ENCODE assay signal across 8 cellular contexts in the genomic region with DNA sequence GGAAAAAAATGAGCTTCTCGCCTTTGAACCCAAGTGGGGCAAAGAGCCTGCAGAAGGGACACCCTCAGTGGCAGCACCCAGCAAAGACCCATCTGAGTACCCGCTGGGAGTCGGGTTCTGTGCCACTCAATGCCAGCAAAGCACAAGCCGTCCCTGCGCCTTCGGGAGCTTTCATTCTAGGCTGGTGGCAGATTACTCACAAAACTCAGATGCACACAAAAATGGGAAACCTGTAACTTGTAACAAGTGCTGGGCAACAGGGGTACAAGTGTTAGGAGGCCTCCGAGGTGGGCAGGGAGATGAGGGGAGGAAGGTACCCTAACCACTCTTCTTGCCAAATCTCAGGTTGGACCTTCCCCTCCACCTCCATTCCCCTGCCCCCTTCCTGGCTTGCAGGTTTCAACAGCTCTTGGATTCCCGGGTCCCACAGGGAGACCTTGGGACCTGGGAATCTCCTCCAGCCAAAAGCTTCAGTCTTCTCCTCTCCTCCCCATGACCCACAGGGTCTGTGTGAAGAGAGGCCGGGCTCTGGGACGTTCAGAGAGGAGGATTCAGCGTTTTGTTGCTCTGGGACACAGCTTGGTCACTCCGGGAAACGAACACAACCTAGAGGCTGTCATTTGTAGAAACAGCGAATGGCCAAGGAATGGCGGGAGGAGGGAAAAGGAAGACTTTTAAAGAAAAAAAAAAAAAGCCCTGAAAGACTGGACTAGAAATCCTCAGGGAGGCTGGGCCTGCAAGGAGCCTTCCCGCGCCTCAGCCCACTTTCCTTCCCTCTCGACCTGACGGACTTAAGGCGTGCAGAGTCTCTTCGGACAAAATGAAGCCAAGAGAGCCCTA. TPM values are rescaled to one million over a fixed set of nuclear protein-coding genes. Genes with fewer than 3 reads are reported as not detected.
A peak's percentile ranks its signal among the peaks of the same experiment; 100 is the strongest.
DNase-seq lines count a peak whose midpoint lies in the region; ATAC-seq and TF ChIP-seq lines count a peak whose summit lies in the region.

No MANE protein-coding gene starts in this region.

- WGBS in liver: 52% methylated on average over 21 of the region's 21 CpGs

- POLR2A ChIA-PET in CD8-positive, alpha-beta T cell (lab: Charles Lee): interaction anchor here (0.7 to 1.4 kb wide), 2 partner anchors 12 to 228 kb away, joined by 3 read pairs; partner anchors contain the start of genes DPM1 and MOCS3
- POLR2A ChIA-PET in GM10248 (lab: Yijun Ruan, JAX): no interaction called here

- peaks cover 23% of the 10 kb centered on the region for H3K4me1 Mint-ChIP-seq in CD8-positive, alpha-beta T cell (ENCODE audit: low read depth)

- CTCF ChIA-PET in CD8-positive, alpha-beta T cell (lab: Charles Lee): no interaction called here
- CTCF ChIA-PET in GM10248 (lab: Yijun Ruan, JAX): interaction anchor here (1.2 to 3.4 kb wide), 5 partner anchors 10 to 65 kb away, joined by 3 to 19 read pairs (median 4); partner anchors contain the start of gene BCAS4

- peak in 1 of 7 experiments; percentile 5 for DNase-seq in CD8-positive, alpha-beta T cell
- DNase-seq in LNCaP clone FGC (ENCODE audit: low read depth): no peak
- peak in 1 of 2 donors; percentile 27 for DNase-seq in breast epithelium (ENCODE audit: low spot score in 2 of 2)
- peak in 1 of 2 donors; percentile 58 for DNase-seq in tibial artery
- DNase-seq in GM10248 (ENCODE audit: extremely low spot score): no peak

- H3K4me3 Mint-ChIP-seq in CD8-positive, alpha-beta T cell: peak overlapping the region; percentile 91

- peak overlapping the region; percentile 81 for H3K4me3 ChIP-seq in CD8-positive, alpha-beta T cell (ENCODE audit: low read depth, low read length)
- H3K4me3 ChIP-seq in LNCaP clone FGC (ENCODE audit: low read depth, low read length) (peak overlapping the region; percentile 68), breast epithelium (peak overlapping the region; percentile 67 to 96 (median 77)), liver (ENCODE audit: low read depth in 1 of 3, low read length in 3 of 3) (peak overlapping the region; percentile 48 to 89 (median 80)), tibial artery (peak overlapping the region; percentile 83 to 94)

- H3K9me3 Mint-ChIP-seq in CD8-positive, alpha-beta T cell: no peaks in the 10 kb centered on the region

- peaks cover 16% of the 10 kb centered on the region for H3K4me1 ChIP-seq in CD8-positive, alpha-beta T cell (ENCODE audit: insufficient read depth, low read length)
- H3K4me1 ChIP-seq in breast epithelium (peaks cover 0 to 9% of the 10 kb centered on the region in 2 donors), liver (ENCODE audit: control insufficient read depth in 4 of 4, insufficient read depth in 4 of 4, low read length in 3 of 4) (peaks cover 15 to 66% (median 37%) of the 10 kb centered on the region in 4 donors), tibial artery (peaks cover 4 to 41% (median 28%) of the 10 kb centered on the region in 4 donors)

- H3K27me3 Mint-ChIP-seq in CD8-positive, alpha-beta T cell (ENCODE audit: low read depth): no peaks in the 10 kb centered on the region

- ATAC-seq in CD8-positive, alpha-beta T cell: no peak
- no peak for ATAC-seq in GM19395 (IDR thresholded peaks at IDR 0.05; ENCODE audit: unreplicated experiment)
- ATAC-seq in HG02973 (IDR thresholded peaks at IDR 0.05; ENCODE audit: unreplicated experiment): no peak

- no peaks in the 10 kb centered on the region for H3K9me3 ChIP-seq in CD8-positive, alpha-beta T cell (ENCODE audit: low read length)
- H3K9me3 ChIP-seq in breast epithelium (no peaks in the 10 kb centered on the region), liver (ENCODE audit: control insufficient read depth in 4 of 4, low read length in 3 of 4) (no peaks in the 10 kb centered on the region), tibial artery (no peaks in the 10 kb centered on the region)

- TF ChIP-seq POLR2A in breast epithelium (IDR thresholded peaks at IDR 0.05): no peak

- H3K9ac ChIP-seq in liver (ENCODE audit: low read depth in 1 of 2, low read length in 2 of 2): peak overlapping the region in 1 of 2 donors; percentile 59

- H3K27ac ChIP-seq in CD8-positive, alpha-beta T cell (ENCODE audit: low read depth, low read length): peak overlapping the region; percentile 45
- H3K27ac ChIP-seq in breast epithelium (peak overlapping the region; percentile 89 to 93), liver (ENCODE audit: low read depth in 1 of 2, low read length in 2 of 2) (peak overlapping the region; percentile 87 to 91), tibial artery (peak overlapping the region; percentile 86 to 89)

- TF ChIP-seq RAD21 in liver (IDR thresholded peaks at IDR 0.05): no peak

- no peaks in the 10 kb centered on the region for H3K27me3 ChIP-seq in CD8-positive, alpha-beta T cell (ENCODE audit: insufficient read depth, low read length)
- no peaks in the 10 kb centered on the region for H3K27me3 ChIP-seq in breast epithelium
- no peaks in the 10 kb centered on the region for H3K27me3 ChIP-seq in liver (ENCODE audit: control insufficient read depth in 4 of 4, insufficient read depth in 4 of 4, low read length in 3 of 4)
- H3K27me3 ChIP-seq in tibial artery: no peaks in the 10 kb centered on the region

- peaks cover 8% of the 10 kb centered on the region for H3K36me3 Mint-ChIP-seq in CD8-positive, alpha-beta T cell

- H3K27ac Mint-ChIP-seq in CD8-positive, alpha-beta T cell: peak overlapping the region; percentile 86

- intact Hi-C loops in CD8-positive, alpha-beta T cell (cut with DNase I, micrococcal nuclease): loop anchor here (2.0 to 10.0 kb wide), 9 partner anchors 65 to 1543 kb away; partner anchors contain the start of genes BCAS4 (in 2 of the 2), CEBPB (in 2 of the 2), ADNP (in 1 of the 2) and DDX27 (in 1 of the 2)
- intact Hi-C loops in breast epithelium (cut with DNase I; ENCODE audit: low total_unique reads): no loop called here
- intact Hi-C loops in tibial artery (cut with DNase I; ENCODE audit: low total_unique reads): loop anchor here (10.0 kb wide), 1 partner anchor 245 kb away; no protein-coding TSS in a partner anchor

- H3K36me3 ChIP-seq in CD8-positive, alpha-beta T cell (ENCODE audit: insufficient read depth, low read length): no peaks in the 10 kb centered on the region
- H3K36me3 ChIP-seq in breast epithelium (no peaks in the 10 kb centered on the region), liver (ENCODE audit: control insufficient read depth in 4 of 4, insufficient read depth in 3 of 4, low read depth in 1 of 4, low read length in 3 of 4) (no peaks in the 10 kb centered on the region), tibial artery (no peaks in the 10 kb centered on the region)

- TF ChIP-seq CTCF in CD8-positive, alpha-beta T cell (IDR thresholded peaks at IDR 0.05): no peak
- TF ChIP-seq CTCF in LNCaP clone FGC (IDR thresholded peaks at IDR 0.05; ENCODE audit: control insufficient read depth, extremely low read depth, insufficient read depth): no peak
- TF ChIP-seq CTCF in breast epithelium (IDR thresholded peaks at IDR 0.05): no peak
- no peak for TF ChIP-seq CTCF in liver (IDR thresholded peaks at IDR 0.05; ENCODE audit: low read depth, low read length, missing input control)
- no peak for TF ChIP-seq CTCF in tibial artery (IDR thresholded peaks at IDR 0.05)
- no peak for TF ChIP-seq CTCF in GM10248 (IDR thresholded peaks at IDR 0.05; ENCODE audit: control extremely low read depth, extremely low read depth, low read depth, missing control alignments)

TF ChIP-seq in liver, 16 proteins besides CTCF, POLR2A, EP300 and RAD21:
- TF ChIP-seq YY1 (IDR thresholded peaks at IDR 0.05) (peak; percentile 1), JUND (IDR thresholded peaks at IDR 0.05) (no peak)

RNA-seq across cellular contexts. Expression of gene PARD6B, which starts 1.2 kb away (rescaled TPM):
- total RNA-seq in CD8-positive, alpha-beta T cell: 1 to 10 TPM; 5.6 to 6.3 TPM
- total RNA-seq in breast epithelium (10 to 100 TPM in 2 of 3 donors, 1 to 10 TPM in 1; 1.4 to 30.6 (median 13.4) TPM), liver (1 to 10 TPM; 6.2 to 8.8 TPM)
- 1 to 10 TPM; 1.2 to 5.7 TPM for polyA plus RNA-seq in liver

RNA-seq across cellular contexts. Expression of gene RIPOR3, which starts 38.8 kb away (rescaled TPM):
- total RNA-seq in CD8-positive, alpha-beta T cell: not detected
- total RNA-seq in breast epithelium: 10 to 100 TPM in 2 of 3 donors, 1 to 10 TPM in 1; 4.5 to 35.5 (median 26.9) TPM
- total RNA-seq in liver: 10 to 100 TPM; 23.8 to 90.3 TPM
- polyA plus RNA-seq in liver: 1 to 10 TPM; 5.6 to 8.9 TPM

Comparison
In these comparisons a context has a peak if more than half of its experiments do, and no peak if none do; other contexts are left out.
1. RNA of gene RIPOR3, which starts 38.8 kb away (total RNA-seq): 23.8 to 90.3 TPM in liver and 4.5 to 35.5 TPM in breast epithelium; not detected in CD8-positive, alpha-beta T cell; every median in the first group is over 4 times any median in the second.
2. Peak in every context shown above with its lines, with median percentiles within 50 percentile points of each other: H3K27ac ChIP-seq and H3K4me3 ChIP-seq.